9 cellular contexts compared by ENCODE assay signal in the genomic region with DNA sequence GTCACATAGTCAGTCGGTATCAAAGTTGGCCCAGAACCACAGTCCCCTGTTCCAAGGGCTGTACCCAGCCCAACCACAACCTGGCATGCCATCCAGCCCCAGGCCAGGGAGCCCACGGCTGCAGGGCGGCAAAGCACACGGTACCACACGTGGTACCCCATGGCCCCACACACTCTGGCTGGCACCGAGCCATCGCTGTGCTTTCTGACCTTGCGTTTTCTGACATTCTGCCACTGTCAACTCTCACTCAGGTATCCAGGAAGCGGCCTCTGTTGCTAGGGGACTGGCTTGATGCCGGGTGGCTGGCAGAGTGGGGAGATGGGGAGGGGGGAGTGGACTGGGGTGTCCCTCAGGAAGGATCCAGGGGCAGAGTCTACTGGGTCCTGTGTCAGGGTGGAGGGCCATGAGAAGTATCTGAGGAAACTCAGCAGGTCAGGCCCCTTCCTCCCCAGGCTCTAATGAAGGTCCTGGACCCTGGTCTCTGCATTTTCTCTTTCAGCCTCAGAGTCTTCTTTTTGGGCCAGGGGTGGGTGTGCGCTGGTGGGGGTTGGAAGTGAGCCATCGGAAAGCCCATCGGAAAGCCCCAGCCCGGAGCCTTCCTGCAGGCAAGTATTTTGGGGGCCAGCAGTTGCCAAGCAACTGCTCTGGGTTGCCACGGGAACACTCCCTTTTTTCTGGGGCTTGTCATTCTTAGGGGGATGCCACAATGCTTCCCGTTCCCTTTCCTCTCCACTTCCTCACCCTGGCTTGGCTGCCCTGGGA. TPM values are rescaled to one million over a fixed set of nuclear protein-coding genes. Genes with fewer than 3 reads are reported as not detected.
A peak's percentile ranks its signal among the peaks of the same experiment; 100 is the strongest.
DNase-seq lines count a peak whose midpoint lies in the region; ATAC-seq and TF ChIP-seq lines count a peak whose summit lies in the region.
"Had no signal": no experiment of that assay in that cellular context is flagged by ENCODE, and none has a peak within 500 bp of the region (broad histone marks: within the 10 kb centered on the region; RNA-seq: fewer than 3 reads in every experiment).

No MANE protein-coding gene starts in this region.

- no peaks in the 10 kb centered on the region for H3K9me3 ChIP-seq in SK-N-SH
- no peaks in the 10 kb centered on the region for H3K9me3 ChIP-seq in mesenchymal stem cell (ENCODE audit: control insufficient read depth, low read length)
- H3K9me3 ChIP-seq in upper lobe of right lung = no peaks in the 10 kb centered on the region

- H2BK5ac ChIP-seq in mesenchymal stem cell (ENCODE audit: low read depth, low read length, poor library complexity, severe bottlenecking) (no peak overlapping the region), mesendoderm (ENCODE audit: low read length) (no peak overlapping the region)

- H3K56ac ChIP-seq in mesendoderm (ENCODE audit: low read length) = no peak overlapping the region

- no peak overlapping the region for H3K14ac ChIP-seq in mesenchymal stem cell (ENCODE audit: low read length in 2 of 2)

- H3K27ac ChIP-seq in SK-N-SH (ENCODE audit: low read depth in 2 of 2, low read length in 1 of 2) = peak overlapping the region in 1 of 2 experiments; percentile 58; a peak in 2 of 4 replicates
- no peak overlapping the region for H3K27ac ChIP-seq in mesenchymal stem cell (ENCODE audit: low read length, poor library complexity, severe bottlenecking)
- H3K27ac ChIP-seq in upper lobe of right lung = peak overlapping the region; percentile 0
- no peak overlapping the region for H3K27ac ChIP-seq in mesendoderm (ENCODE audit: low read depth, low read length)

- no peak for ATAC-seq in SK-N-SH treated with all-trans-retinoic acid at 6 μM for 48 hours
- ATAC-seq in upper lobe of right lung = no peak
- no peak for ATAC-seq in GM19351 (IDR thresholded peaks at IDR 0.05; ENCODE audit: unreplicated experiment)

- H2BK120ac ChIP-seq in mesenchymal stem cell (ENCODE audit: low read depth, low read length) (no peak overlapping the region), mesendoderm (ENCODE audit: low read depth, low read length) (no peak overlapping the region)

- H2AK5ac ChIP-seq in mesenchymal stem cell (ENCODE audit: low read length, severe bottlenecking) (no peak overlapping the region), mesendoderm (ENCODE audit: low read length) (no peak overlapping the region)

- DNase-seq in SK-N-SH = peak; percentile 87
- DNase-seq in activated effector memory CD4-positive, alpha-beta T cell treated with anti-CD3 and anti-CD28 coated beads, Interleukin-2, amount 50 U/mL, for 16 hours = peak; percentile 92
- no peak for DNase-seq in mesenchymal stem cell
- DNase-seq in upper lobe of right lung = peak; percentile 74
- DNase-seq in mesendoderm = no peak
- no peak for DNase-seq in MV-4-11 (lab: John Stamatoyannopoulos, UW)
- DNase-seq: HFFc6 had no signal

- no peaks in the 10 kb centered on the region for H3K27me3 ChIP-seq in SK-N-SH (ENCODE audit: insufficient read depth)
- H3K27me3 ChIP-seq in mesenchymal stem cell (ENCODE audit: control insufficient read depth in 1 of 2, insufficient read depth in 1 of 2, low read length in 2 of 2) = no peaks in the 10 kb centered on the region
- no peaks in the 10 kb centered on the region for H3K27me3 ChIP-seq in upper lobe of right lung
- H3K27me3 ChIP-seq in mesendoderm (ENCODE audit: insufficient read depth, low read length, poor library complexity) = no peaks in the 10 kb centered on the region

- intact Hi-C loops in upper lobe of right lung (cut with DNase I) = no loop called here

- H3K4me1 ChIP-seq in SK-N-SH (ENCODE audit: control insufficient read depth in 1 of 2, insufficient read depth in 2 of 2, low read depth in 1 of 2, low read length in 1 of 2) (peaks cover 0 to 64% of the 10 kb centered on the region in 2 experiments; a peak in 2 of 4 replicates), mesenchymal stem cell (ENCODE audit: control insufficient read depth, insufficient read depth, low read depth, low read length) (peaks cover 40% of the 10 kb centered on the region), upper lobe of right lung (peaks cover 46% of the 10 kb centered on the region), mesendoderm (ENCODE audit: control insufficient read depth, low read depth, low read length) (no peaks in the 10 kb centered on the region)

- no peak for TF ChIP-seq RAD21 in SK-N-SH (IDR thresholded peaks at IDR 0.05; ENCODE audit: low read length)

- CTCF ChIA-PET in SK-N-SH (lab: Yijun Ruan, JAX) = interaction anchor here (2.6 to 11.6 kb wide), 5 partner anchors 8 to 114 kb away, joined by 9 to 810 read pairs (median 163); partner anchors contain the start of genes GTF3C5 and RALGDS

- H3K9ac ChIP-seq in SK-N-SH (no peak overlapping the region), mesenchymal stem cell (ENCODE audit: low read length) (no peak overlapping the region), mesendoderm (ENCODE audit: low read length) (no peak overlapping the region)

- H3K79me2 ChIP-seq in SK-N-SH (ENCODE audit: insufficient read depth) (peaks cover 38% of the 10 kb centered on the region; the same call in 1 of the 2 replicates), mesendoderm (ENCODE audit: control insufficient read depth, insufficient read depth, low read length) (no peaks in the 10 kb centered on the region)

- no peak overlapping the region for H3K4ac ChIP-seq in mesenchymal stem cell (ENCODE audit: low read depth in 1 of 2, low read length in 2 of 2)
- H3K4ac ChIP-seq in mesendoderm (ENCODE audit: low read depth, low read length) = no peak overlapping the region

- H3K36me3 ChIP-seq in SK-N-SH (replicated peaks in 1 of 2; ENCODE audit: control insufficient read depth in 1 of 2, insufficient read depth in 2 of 2, low read length in 1 of 2) (peaks cover 0 to 2% of the 10 kb centered on the region in 2 experiments), mesenchymal stem cell (ENCODE audit: control insufficient read depth in 1 of 2, insufficient read depth in 2 of 2, low read depth in 1 of 2, low read length in 2 of 2) (peaks cover 5 to 43% of the 10 kb centered on the region in 2 experiments), upper lobe of right lung (no peaks in the 10 kb centered on the region), mesendoderm (ENCODE audit: control insufficient read depth, insufficient read depth, low read length) (no peaks in the 10 kb centered on the region)

- WGBS in SK-N-SH (ENCODE audit: low lambda C conversion rate) = 76% methylated on average over 9 of the region's 16 CpGs
- WGBS in mesenchymal stem cell = 89% methylated on average over 16 of the region's 16 CpGs
- WGBS in mesendoderm (ENCODE audit: extremely low coverage, insufficient coverage, low lambda C conversion rate) = no CpG with 5 or more reads among the region's 16 CpGs

- peaks cover 79% of the 10 kb centered on the region for H4K20me1 ChIP-seq in SK-N-SH (ENCODE audit: insufficient read depth)

- H2BK15ac ChIP-seq in mesenchymal stem cell (ENCODE audit: low read depth, poor library complexity, severe bottlenecking) (peak overlapping the region; percentile 60), mesendoderm (replicated peaks; ENCODE audit: low read depth) (no peak overlapping the region)

- no peak for TF ChIP-seq CTCF in SK-N-SH (IDR thresholded peaks at IDR 0.05)
- TF ChIP-seq CTCF in upper lobe of right lung (IDR thresholded peaks at IDR 0.05) = no peak

- H3K23ac ChIP-seq in mesenchymal stem cell (ENCODE audit: low read length in 2 of 2) (no peak overlapping the region), mesendoderm (ENCODE audit: low read length) (no peak overlapping the region)

- H2AFZ ChIP-seq in SK-N-SH (ENCODE audit: low read depth) (no peak overlapping the region), mesenchymal stem cell (ENCODE audit: low read depth, low read length) (no peak overlapping the region)

- no peak overlapping the region for H4K5ac ChIP-seq in mesendoderm (ENCODE audit: low read length)

- H3K4me2 ChIP-seq in SK-N-SH (no peak overlapping the region), mesenchymal stem cell (ENCODE audit: low read length, poor library complexity, severe bottlenecking) (no peak overlapping the region), mesendoderm (ENCODE audit: low read length) (no peak overlapping the region)

- no peaks in the 10 kb centered on the region for H3K9me2 ChIP-seq in SK-N-SH

- no peak for TF ChIP-seq EP300 in SK-N-SH (IDR thresholded peaks at IDR 0.05; ENCODE audit: borderline replicate concordance in 1 of 2, low read depth in 1 of 2, low read length in 1 of 2)

- peak overlapping the region; percentile 61 for H4K91ac ChIP-seq in mesenchymal stem cell (ENCODE audit: low read length)

- H2BK12ac ChIP-seq in mesenchymal stem cell (ENCODE audit: low read length in 2 of 2) = peak overlapping the region; percentile 10 to 28

- POLR2A ChIA-PET in SK-N-SH (lab: Yijun Ruan, JAX) = interaction anchor here (3.0 kb wide), 1 partner anchor 23 kb away, joined by 21 read pairs; no protein-coding TSS in a partner anchor

- no peaks in the 10 kb centered on the region for H3F3A ChIP-seq in SK-N-SH (replicated peaks; ENCODE audit: insufficient read depth)

- H4K8ac ChIP-seq in mesenchymal stem cell (ENCODE audit: low read length) = no peak overlapping the region
- H4K8ac ChIP-seq in mesendoderm (ENCODE audit: low read depth, low read length) = no peak overlapping the region

- peak overlapping the region in 1 of 2 experiments; percentile 3 for H3K18ac ChIP-seq in mesenchymal stem cell (ENCODE audit: low read depth in 1 of 2, low read length in 2 of 2)
- H3K18ac ChIP-seq in mesendoderm (ENCODE audit: low read length) = no peak overlapping the region

- H3K4me3 ChIP-seq in SK-N-SH (ENCODE audit: low read depth in 2 of 2, low read length in 1 of 2) (no peak overlapping the region), mesenchymal stem cell (ENCODE audit: insufficient read depth in 1 of 2, low read depth in 1 of 2, low read length in 2 of 2) (no peak overlapping the region), upper lobe of right lung (no peak overlapping the region), mesendoderm (ENCODE audit: low read length) (no peak overlapping the region)

- H3K79me1 ChIP-seq in mesenchymal stem cell (replicated peaks; ENCODE audit: low read length, poor library complexity, severe bottlenecking) = peaks cover 71% of the 10 kb centered on the region
- peaks cover 3% of the 10 kb centered on the region for H3K79me1 ChIP-seq in mesendoderm (ENCODE audit: low read length)

RNA-seq across cellular contexts. Expression of gene RALGDS, which starts 21.0 kb away (rescaled TPM):
- polyA plus RNA-seq in SK-N-SH (2012; rRNA removed) = 64.1 and 64.7 TPM in 2 replicates
- 29.8 and 47.9 TPM in 2 replicates for polyA plus RNA-seq in SK-N-SH (2012; cell fraction: cytosol; rRNA removed)
- polyA plus RNA-seq in SK-N-SH (2012; cell fraction: nucleus; rRNA removed) = 152 and 169 TPM in 2 replicates
- polyA plus RNA-seq in mesenchymal stem cell (2013, experiment 1 of 2) = 30.8 TPM
- 27.5 TPM for polyA plus RNA-seq in mesenchymal stem cell (2013, experiment 2 of 2)
- total RNA-seq in upper lobe of right lung = 66.3 TPM
- polyA plus RNA-seq in mesendoderm (2013, experiment 1 of 2) = 8.2 TPM
- 9.3 TPM for polyA plus RNA-seq in mesendoderm (2013, experiment 2 of 2)

RNA-seq across cellular contexts. Expression of gene GBGT1, which starts 21.7 kb away (rescaled TPM):
- polyA plus RNA-seq in SK-N-SH (2012; rRNA removed) = 0.45 and 0.51 TPM in 2 replicates
- 0.22 and 0.30 TPM in 2 replicates for polyA plus RNA-seq in SK-N-SH (2012; cell fraction: cytosol; rRNA removed)
- 1.1 and 1.7 TPM in 2 replicates for polyA plus RNA-seq in SK-N-SH (2012; cell fraction: nucleus; rRNA removed)
- polyA plus RNA-seq in mesenchymal stem cell (2013, experiment 1 of 2) = 15.3 TPM
- 14.4 TPM for polyA plus RNA-seq in mesenchymal stem cell (2013, experiment 2 of 2)
- 27.4 TPM for total RNA-seq in upper lobe of right lung
- polyA plus RNA-seq in mesendoderm (2013, experiment 1 of 2) = 3.3 TPM
- 3.7 TPM for polyA plus RNA-seq in mesendoderm (2013, experiment 2 of 2)

Comparison
In these comparisons a context has a peak if more than half of its experiments do, and no peak if none do; other contexts are left out.
1. DNase-seq: peak in SK-N-SH (single experiment), activated effector memory CD4-positive, alpha-beta T cell treated with anti-CD3 and anti-CD28 coated beads, Interleukin-2, amount 50 U/mL, for 16 hours (single experiment) and upper lobe of right lung (single experiment); none in mesenchymal stem cell (single experiment), mesendoderm (single experiment) and MV-4-11 (single experiment).